17 cellular contexts compared by ENCODE assay signal in the genomic region with DNA sequence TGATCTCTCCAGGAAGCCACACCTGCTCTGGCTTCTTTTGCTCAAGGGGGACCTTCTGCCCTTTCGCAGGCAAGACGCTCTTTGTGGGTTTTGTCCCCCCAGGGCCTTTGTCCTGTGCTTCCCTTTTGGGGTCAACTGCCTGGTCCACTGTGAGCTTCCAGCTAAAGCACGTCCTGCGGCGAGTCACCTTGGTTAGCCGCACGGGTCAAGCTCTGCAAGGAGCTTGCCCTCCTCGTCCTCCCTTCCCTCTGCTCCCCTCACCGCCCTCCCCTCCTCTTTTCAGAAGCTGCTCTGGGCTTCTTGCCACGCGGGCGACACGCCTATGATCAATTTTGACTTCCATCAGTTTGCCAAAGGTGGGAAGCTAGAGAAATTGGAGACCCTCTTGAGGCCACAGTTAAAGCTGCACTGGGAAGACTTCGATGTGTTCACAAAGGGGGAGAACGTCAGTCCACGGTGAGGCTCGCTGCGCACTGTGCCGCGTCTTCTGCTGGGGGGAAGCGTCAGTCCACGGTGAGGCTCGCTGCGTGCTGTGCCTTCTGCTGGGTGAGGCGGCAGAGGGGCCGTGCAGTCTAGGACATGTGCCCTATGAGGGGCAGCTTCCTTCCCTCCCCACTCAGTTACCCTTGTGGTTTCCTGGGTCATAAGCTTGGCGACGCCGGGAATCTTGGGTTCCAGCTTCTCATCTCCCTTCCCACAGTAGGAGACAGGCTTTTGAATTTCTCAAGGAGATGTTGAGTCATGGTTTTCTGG.
DNase-seq lines count a peak whose midpoint lies in the region; ATAC-seq and TF ChIP-seq lines count a peak whose summit lies in the region.
"Had no signal": no experiment of that assay in that cellular context is flagged by ENCODE, and none has a peak within 500 bp of the region (broad histone marks: within the 10 kb centered on the region; RNA-seq: fewer than 3 reads in every experiment).

No MANE protein-coding gene starts in this region.

- DNase-seq in CD4-positive, alpha-beta T cell = no peak
- DNase-seq in M059J (ENCODE audit: low read depth) (peak; percentile 84), endothelial cell (ENCODE audit: low spot score) (no peak), gastrocnemius medialis (no peak), NCI-H1417 (lab: John Stamatoyannopoulos, UW) (no peak), epidermal melanocyte (ENCODE audit: insufficient read length, low spot score) (no peak)
- DNase-seq: activated CD8-positive, alpha-beta memory T cell treated with anti-CD3 and anti-CD28 coated beads, Interleukin-2, amount 10 ng/mL, durations not matched to agents 7 days and 5 days; activated gamma-delta T cell treated with Interleukin-2 at 50 U/mL for 16 hours; GOT3; NCI-H1930; NCI-H524 treated with DMSO at 0.1 percent for 48 hours; PC-3; stimulated activated naive CD8-positive, alpha-beta T cell treated with anti-CD3 and anti-CD28 coated beads, Interleukin-15, amount 100 ng/mL, for 72 hours; SW 1271 had no signal

- no peaks in the 10 kb centered on the region for H3K27me3 ChIP-seq in CD4-positive, alpha-beta T cell (ENCODE audit: control insufficient read depth, insufficient read depth, low read length)
- no peaks in the 10 kb centered on the region for H3K27me3 ChIP-seq in gastrocnemius medialis

- TF ChIP-seq POLR2A in gastrocnemius medialis (IDR thresholded peaks at IDR 0.05) = no peak

- intact Hi-C loops in CD4-positive, alpha-beta T cell (cut with DNase I, micrococcal nuclease) = no loop called here
- intact Hi-C loops in gastrocnemius medialis (cut with DNase I; ENCODE audit: low total_unique reads) = loop anchor here (2.0 kb wide), 1 partner anchor 19 kb away; no protein-coding TSS in a partner anchor

- H3K4me1 ChIP-seq in gastrocnemius medialis = peaks cover 13 to 16% of the 10 kb centered on the region in 2 donors

- no peak for TF ChIP-seq CTCF in CD4-positive, alpha-beta T cell (IDR thresholded peaks at IDR 0.05)
- TF ChIP-seq CTCF in endothelial cell (IDR thresholded peaks at IDR 0.05; ENCODE audit: unreplicated experiment) (no peak), gastrocnemius medialis (IDR thresholded peaks at IDR 0.05 in 4 of 5, conservative IDR thresholded peaks at IDR 0.05 in 1 of 5) (no peak)

- peak overlapping the region; percentile 36 for H3K27ac Mint-ChIP-seq in CD4-positive, alpha-beta T cell
- H3K27ac Mint-ChIP-seq in endothelial cell (ENCODE audit: unreplicated experiment) = peak overlapping the region; percentile 57
- H3K27ac Mint-ChIP-seq: activated CD8-positive, alpha-beta memory T cell treated with anti-CD3 and anti-CD28 coated beads, Interleukin-2, amount 10 ng/mL, durations not matched to agents 7 days and 5 days; progenitor cell of endocrine pancreas had no signal

- H3K4me3 Mint-ChIP-seq in CD4-positive, alpha-beta T cell = no peak overlapping the region
- no peak overlapping the region for H3K4me3 Mint-ChIP-seq in endothelial cell (ENCODE audit: unreplicated experiment)
- H3K4me3 Mint-ChIP-seq: activated CD8-positive, alpha-beta memory T cell treated with anti-CD3 and anti-CD28 coated beads, Interleukin-2, amount 10 ng/mL, durations not matched to agents 7 days and 5 days; brain; stimulated activated naive CD8-positive, alpha-beta T cell treated with anti-CD3 and anti-CD28 coated beads, Interleukin-15, amount 100 ng/mL, for 72 hours had no signal

- H3K4me1 Mint-ChIP-seq in CD4-positive, alpha-beta T cell (ENCODE audit: low read depth) = peaks cover 31% of the 10 kb centered on the region
- H3K4me1 Mint-ChIP-seq in endothelial cell (ENCODE audit: unreplicated experiment) = peaks cover 7% of the 10 kb centered on the region

- H3K4me3 ChIP-seq in gastrocnemius medialis = no peak overlapping the region

- no peaks in the 10 kb centered on the region for H3K36me3 ChIP-seq in gastrocnemius medialis

- CTCF ChIA-PET in CD4-positive, alpha-beta T cell (lab: Charles Lee) = no interaction called here

- no peaks in the 10 kb centered on the region for H3K27me3 Mint-ChIP-seq in CD4-positive, alpha-beta T cell
- peaks cover 3% of the 10 kb centered on the region for H3K27me3 Mint-ChIP-seq in endothelial cell (ENCODE audit: unreplicated experiment)
- H3K27me3 Mint-ChIP-seq: activated CD8-positive, alpha-beta memory T cell treated with anti-CD3 and anti-CD28 coated beads, Interleukin-2, amount 10 ng/mL, durations not matched to agents 7 days and 5 days; progenitor cell of endocrine pancreas; stimulated activated naive CD8-positive, alpha-beta T cell treated with anti-CD3 and anti-CD28 coated beads, Interleukin-15, amount 100 ng/mL, for 72 hours had no signal

- no peaks in the 10 kb centered on the region for H3K9me3 Mint-ChIP-seq in CD4-positive, alpha-beta T cell
- no peaks in the 10 kb centered on the region for H3K9me3 Mint-ChIP-seq in endothelial cell (ENCODE audit: unreplicated experiment)
- H3K9me3 Mint-ChIP-seq: stimulated activated naive CD8-positive, alpha-beta T cell treated with anti-CD3 and anti-CD28 coated beads, Interleukin-15, amount 100 ng/mL, for 72 hours had no signal

- peak overlapping the region; percentile 14 for H3K27ac ChIP-seq in CD4-positive, alpha-beta T cell (ENCODE audit: low read depth, low read length)
- H3K27ac ChIP-seq in gastrocnemius medialis = peak overlapping the region; percentile 71 to 87 (median 80)

- in situ Hi-C loops in gastrocnemius medialis (cut with MboI; ENCODE audit: low sequenced_read_pairs in 4 of 4) = loop anchor here in 1 of 4 donors (10.0 kb wide), 1 partner anchor 77 kb away; a partner anchor contains a TSS

- POLR2A ChIA-PET in CD4-positive, alpha-beta T cell (lab: Charles Lee) = interaction anchor here (1.4 kb wide), 1 partner anchor 80 kb away, joined by 3 read pairs; a partner anchor contains a TSS

- no peaks in the 10 kb centered on the region for H3K9me3 ChIP-seq in CD4-positive, alpha-beta T cell (ENCODE audit: control insufficient read depth, low read length)
- no peaks in the 10 kb centered on the region for H3K9me3 ChIP-seq in gastrocnemius medialis

- peaks cover 46% of the 10 kb centered on the region for H3K36me3 Mint-ChIP-seq in CD4-positive, alpha-beta T cell (ENCODE audit: low read depth)
- H3K36me3 Mint-ChIP-seq in endothelial cell (ENCODE audit: low read depth, unreplicated experiment) = peaks cover 30% of the 10 kb centered on the region

- no peak for ATAC-seq in CD4-positive, alpha-beta T cell (ENCODE audit: poor library complexity)
- ATAC-seq in gastrocnemius medialis (no peak), GM21786 (IDR thresholded peaks at IDR 0.05; ENCODE audit: unreplicated experiment) (no peak)
- ATAC-seq: activated CD8-positive, alpha-beta memory T cell treated with anti-CD3 and anti-CD28 coated beads, Interleukin-2, amount 10 ng/mL, durations not matched to agents 7 days and 5 days; PC-3; stimulated activated naive CD8-positive, alpha-beta T cell treated with anti-CD3 and anti-CD28 coated beads, Interleukin-15, amount 100 ng/mL, for 72 hours had no signal
